In the genomic region with DNA sequence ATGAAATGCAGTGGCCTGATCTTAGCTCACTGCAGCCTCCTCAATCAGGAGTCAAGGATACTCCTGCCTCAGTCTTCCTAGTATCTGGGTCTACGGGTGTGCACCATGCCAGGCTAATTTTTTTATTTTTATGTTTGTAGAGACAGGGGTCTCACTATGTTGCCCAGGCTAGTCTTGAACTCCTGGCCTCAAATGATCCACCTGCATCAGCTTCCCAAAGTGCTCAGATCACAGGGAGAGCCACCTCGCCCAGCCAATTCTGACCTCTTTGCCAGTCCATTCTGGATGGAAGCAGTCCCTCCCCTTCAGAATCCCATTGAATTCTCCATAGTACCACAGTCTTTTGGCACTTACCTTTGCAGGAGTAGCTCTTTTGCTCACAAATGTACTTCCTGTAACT, we compare ENCODE assay signal across 12 cellular contexts. TPM values are rescaled to one million over a fixed set of nuclear protein-coding genes. Genes with fewer than 3 reads are reported as not detected.
A peak's percentile ranks its signal among the peaks of the same experiment; 100 is the strongest.
DNase-seq lines count a peak whose midpoint lies in the region; ATAC-seq and TF ChIP-seq lines count a peak whose summit lies in the region.
"Had no signal": no experiment of that assay in that cellular context is flagged by ENCODE, and none has a peak within 500 bp of the region (broad histone marks: within the 10 kb centered on the region; RNA-seq: fewer than 3 reads in every experiment).

No MANE protein-coding gene starts in this region.

- H3K27ac ChIP-seq in mammary epithelial cell (ENCODE audit: insufficient read depth, low read depth, low read length) (no peak overlapping the region), lower lobe of right lung (peak overlapping the region; percentile 99), tibial nerve (peak overlapping the region in 3 of 4 donors; percentile 86 to 96 (median 96))

- in situ Hi-C loops in mammary epithelial cell (cut with MboI; ENCODE audit: low sequenced_read_pairs in 2 of 2): no loop called here

- H3K27me3 Mint-ChIP-seq in MCF 10A (ENCODE audit: insufficient read depth, unreplicated experiment): no peaks in the 10 kb centered on the region
- H3K27me3 Mint-ChIP-seq in activated CD4-positive, alpha-beta memory T cell treated with anti-CD3 and anti-CD28 coated beads for 36 hours: no peaks in the 10 kb centered on the region

- POLR2A ChIA-PET in MCF 10A (lab: Yijun Ruan, JAX): interaction anchor here (0.6 to 5.0 kb wide), 15 partner anchors 8 to 145 kb away, joined by 3 to 61 read pairs (median 4); a partner anchor contains a TSS
- POLR2A ChIA-PET in activated CD4-positive, alpha-beta memory T cell treated with anti-CD3 and anti-CD28 coated beads for 36 hours (lab: Charles Lee): interaction anchor here (0.9 to 1.7 kb wide), 3 partner anchors 10 to 73 kb away, joined by 3 to 10 read pairs (median 6); a partner anchor contains a TSS

- TF ChIP-seq EP300 in tibial nerve (IDR thresholded peaks at IDR 0.05): no peak

- intact Hi-C loops in MCF 10A (cut with micrococcal nuclease): no loop called here
- intact Hi-C loops in mammary epithelial cell (cut with micrococcal nuclease): no loop called here
- intact Hi-C loops in activated CD4-positive, alpha-beta memory T cell treated with anti-CD3 and anti-CD28 coated beads for 36 hours (cut with micrococcal nuclease): loop anchor here (5.0 kb wide), 1 partner anchor 1525 kb away; a partner anchor contains a TSS
- intact Hi-C loops in lower lobe of right lung (cut with DNase I): no loop called here

- H3K4me1 Mint-ChIP-seq in MCF 10A (ENCODE audit: insufficient read depth, unreplicated experiment): peaks cover 24% of the 10 kb centered on the region
- peaks cover 28% of the 10 kb centered on the region for H3K4me1 Mint-ChIP-seq in activated CD4-positive, alpha-beta memory T cell treated with anti-CD3 and anti-CD28 coated beads for 36 hours (ENCODE audit: low read depth)

- no peak overlapping the region for H3K9ac ChIP-seq in mammary epithelial cell (ENCODE audit: insufficient read depth, low read length)

- H3K9me3 Mint-ChIP-seq in MCF 10A (ENCODE audit: unreplicated experiment): no peaks in the 10 kb centered on the region
- no peaks in the 10 kb centered on the region for H3K9me3 Mint-ChIP-seq in activated CD4-positive, alpha-beta memory T cell treated with anti-CD3 and anti-CD28 coated beads for 36 hours

- H4K20me1 ChIP-seq in mammary epithelial cell (ENCODE audit: insufficient read depth, low read length): no peaks in the 10 kb centered on the region

- no peak overlapping the region for H3K4me3 ChIP-seq in mammary epithelial cell (replicated peaks in 1 of 3; ENCODE audit: insufficient read depth in 1 of 3, low read depth in 2 of 3, low read length in 3 of 3)
- peak overlapping the region; percentile 83 for H3K4me3 ChIP-seq in lower lobe of right lung
- H3K4me3 ChIP-seq in tibial nerve: no peak overlapping the region

- BruUV-seq in MCF 10A (replicated peaks; lab: Mats Ljungman, UMichigan) (no TSS peak), mammary epithelial cell (replicated peaks; lab: Mats Ljungman, UMichigan) (no TSS peak)

- WGBS in mammary epithelial cell (ENCODE audit: low coverage, missing lambda C conversion rate): 100% methylated on average over 2 of the region's 2 CpGs
- WGBS in tibial nerve, 2 donors: 97 to 100% methylated on average over 2 of the region's 2 CpGs

- peak overlapping the region; percentile 99 for H3K27ac Mint-ChIP-seq in MCF 10A (ENCODE audit: low read depth, unreplicated experiment)
- H3K27ac Mint-ChIP-seq in activated CD4-positive, alpha-beta memory T cell treated with anti-CD3 and anti-CD28 coated beads for 36 hours: peak overlapping the region; percentile 98

- CTCF ChIA-PET in MCF 10A (lab: Yijun Ruan, JAX): interaction anchor here (0.5 to 0.9 kb wide), 4 partner anchors 9 to 27 kb away, joined by 3 to 8 read pairs (median 3); no protein-coding TSS in a partner anchor
- CTCF ChIA-PET in mammary epithelial cell (lab: Charles Lee; ENCODE audit: low non-redundant PET): no interaction called here
- CTCF ChIA-PET in activated CD4-positive, alpha-beta memory T cell treated with anti-CD3 and anti-CD28 coated beads for 36 hours (lab: Charles Lee): interaction anchor here (0.6 to 2.1 kb wide), 4 partner anchors 16 to 158 kb away, joined by 3 to 12 read pairs (median 4); a partner anchor contains a TSS

- H3K36me3 ChIP-seq in mammary epithelial cell (ENCODE audit: insufficient read depth, low read length) (no peaks in the 10 kb centered on the region), lower lobe of right lung (no peaks in the 10 kb centered on the region), tibial nerve (peaks cover 0 to 7% (median 0%) of the 10 kb centered on the region in 3 donors)

- H2AFZ ChIP-seq in mammary epithelial cell (ENCODE audit: low read depth, low read length): no peak overlapping the region

- H3K27me3 ChIP-seq in mammary epithelial cell (ENCODE audit: insufficient read depth, low read length) (no peaks in the 10 kb centered on the region), lower lobe of right lung (ENCODE audit: low read depth) (no peaks in the 10 kb centered on the region), tibial nerve (no peaks in the 10 kb centered on the region)

- no peak for TF ChIP-seq POLR2A in tibial nerve (IDR thresholded peaks at IDR 0.05)

- TF ChIP-seq CTCF in MCF 10A (IDR thresholded peaks at IDR 0.05; ENCODE audit: unreplicated experiment) (no peak), mammary epithelial cell (conservative IDR thresholded peaks at IDR 0.05 in 1 of 2, IDR thresholded peaks at IDR 0.05 in 1 of 2; ENCODE audit: extremely low read depth in 1 of 2, insufficient read depth in 1 of 2, low read depth in 1 of 2, low read length in 2 of 2) (no peak), lower lobe of right lung (IDR thresholded peaks at IDR 0.05) (no peak), tibial nerve (IDR thresholded peaks at IDR 0.05) (no peak)

- H3K4me1 ChIP-seq in mammary epithelial cell (ENCODE audit: insufficient read depth, low read length) (peaks cover 3% of the 10 kb centered on the region), lower lobe of right lung (peaks cover 27% of the 10 kb centered on the region), tibial nerve (peaks cover 0 to 28% (median 13%) of the 10 kb centered on the region in 4 donors)

- dilution Hi-C loops in mammary epithelial cell (cut with HindIII; ENCODE audit: low sequenced_read_pairs): no loop called here

- peaks cover 33% of the 10 kb centered on the region for H3K36me3 Mint-ChIP-seq in MCF 10A (ENCODE audit: insufficient read depth, unreplicated experiment)
- H3K36me3 Mint-ChIP-seq in activated CD4-positive, alpha-beta memory T cell treated with anti-CD3 and anti-CD28 coated beads for 36 hours: peaks cover 20% of the 10 kb centered on the region

- no peak overlapping the region for H3K4me2 ChIP-seq in mammary epithelial cell (ENCODE audit: insufficient read depth, low read depth, low read length)

- H3K9me3 ChIP-seq in mammary epithelial cell (replicated peaks; ENCODE audit: insufficient read depth, low read length) (no peaks in the 10 kb centered on the region), lower lobe of right lung (no peaks in the 10 kb centered on the region), tibial nerve (no peaks in the 10 kb centered on the region)

- no peak for ATAC-seq in lower lobe of right lung
- ATAC-seq: sciatic nerve had no signal

- H3K79me2 ChIP-seq in mammary epithelial cell (ENCODE audit: insufficient read depth, low read length): peaks cover 39% of the 10 kb centered on the region

- H3K4me3 Mint-ChIP-seq in MCF 10A (ENCODE audit: unreplicated experiment): peak overlapping the region; percentile 94
- peak overlapping the region; percentile 97 for H3K4me3 Mint-ChIP-seq in activated CD4-positive, alpha-beta memory T cell treated with anti-CD3 and anti-CD28 coated beads for 36 hours

- DNase-seq in MCF 10A (ENCODE audit: unreplicated experiment): no peak
- DNase-seq in mammary epithelial cell: no peak
- DNase-seq in activated CD4-positive, alpha-beta memory T cell treated with anti-CD3 and anti-CD28 coated beads for 36 hours: no peak
- peak; percentile 4 for DNase-seq in lower lobe of right lung
- no peak for DNase-seq in tibial nerve (ENCODE audit: low spot score in 2 of 2)
- DNase-seq in NCI-H510A (lab: John Stamatoyannopoulos, UW): no peak
- no peak for DNase-seq in NCI-H2081 (lab: John Stamatoyannopoulos, UW)
- DNase-seq in NCI-H2171 treated with DMSO at 0.1 percent for 48 hours (lab: John Stamatoyannopoulos, UW): no peak
- DNase-seq: activated CD4-positive, alpha-beta T cell treated with anti-CD3 and anti-CD28 coated beads for 48 hours; stimulated activated naive CD4-positive, alpha-beta T cell had no signal

RNA-seq across cellular contexts. Expression of a gene that starts 1.7 kb away (rescaled TPM):
- 1,781 and 2,325 TPM in 2 replicates for total RNA-seq in MCF 10A (2022)
- 100 to 1,000 TPM; 427 to 645 TPM for total RNA-seq in mammary epithelial cell
- 208 TPM for polyA plus RNA-seq in mammary epithelial cell
- polyA minus RNA-seq in mammary epithelial cell: 1,512 TPM
- total RNA-seq in activated CD4-positive, alpha-beta memory T cell treated with anti-CD3 and anti-CD28 coated beads for 36 hours: 100 to 1,000 TPM; 531 to 534 TPM
- 603 TPM for total RNA-seq in lower lobe of right lung
- 100 to 1,000 TPM; 258 to 315 (median 272) TPM for total RNA-seq in tibial nerve

RNA-seq across cellular contexts. Expression of a gene that starts 16.3 kb away (rescaled TPM):
- total RNA-seq in MCF 10A (2022) (not detected in 2 replicates), mammary epithelial cell (under 1 TPM in 1 of 2 donors, not detected in 1; 0.33 TPM), lower lobe of right lung (not detected), tibial nerve (1 to 10 TPM in 1 of 4 donors, not detected in 3; 1.2 TPM)
- polyA plus RNA-seq in mammary epithelial cell: not detected
- not detected for polyA minus RNA-seq in mammary epithelial cell
- total RNA-seq in activated CD4-positive, alpha-beta memory T cell treated with anti-CD3 and anti-CD28 coated beads for 36 hours: under 1 TPM; 0.61 to 0.67 TPM
- total RNA-seq: sciatic nerve had no signal
- polyA plus RNA-seq: BJ had no signal

RNA-seq across cellular contexts. Expression of a gene that starts 35.5 kb away (rescaled TPM):
- total RNA-seq in MCF 10A (2022) (36.4 and 38.4 TPM in 2 replicates), mammary epithelial cell (10 to 100 TPM; 10.5 to 17.7 TPM), lower lobe of right lung (27.8 TPM), tibial nerve (10 to 100 TPM; 27.0 to 38.1 (median 31.9) TPM)
- polyA plus RNA-seq in mammary epithelial cell: 5.8 TPM
- 32.4 TPM for polyA minus RNA-seq in mammary epithelial cell
- total RNA-seq in activated CD4-positive, alpha-beta memory T cell treated with anti-CD3 and anti-CD28 coated beads for 36 hours: 10 to 100 TPM; 20.3 to 22.2 TPM
